Comparison of ENCODE assay signal across 23 cellular contexts in genomic region chr22:48960981-48961655, GRCh38.
DNase-seq lines count a peak whose midpoint lies in the region; ATAC-seq, FAIRE-seq and TF ChIP-seq lines count a peak whose summit lies in the region.
"Had no signal": no experiment of that assay in that cellular context is flagged by ENCODE, and none has a peak within 500 bp of the region (broad histone marks: within the 10 kb centered on the region; RNA-seq: fewer than 3 reads in every experiment).

No MANE protein-coding gene starts in this region.

- TF ChIP-seq CTCF in right lobe of liver (IDR thresholded peaks at IDR 0.05) = no peak
- no peak for TF ChIP-seq CTCF in HepG2 (CRISPR knock-in tag; IDR thresholded peaks at IDR 0.05)
- TF ChIP-seq CTCF in H1 (IDR thresholded peaks at IDR 0.05; ENCODE audit: control extremely low read depth in 1 of 3, insufficient read depth in 1 of 3, low read depth in 1 of 3, low read length in 3 of 3) = no peak

- H3K18ac ChIP-seq in H1 (ENCODE audit: extremely low read depth, low read length) = no peak overlapping the region

- no peak overlapping the region for H4K5ac ChIP-seq in H1 (ENCODE audit: insufficient read length, low read depth, low read length)

- H3K14ac ChIP-seq in H1 (ENCODE audit: insufficient read length) = no peak overlapping the region

- H3K27ac ChIP-seq in right lobe of liver (no peak overlapping the region), HepG2 (ENCODE audit: extremely low read length, insufficient read depth, low read length) (no peak overlapping the region), H1 (ENCODE audit: low read depth, low read length) (no peak overlapping the region)
- H3K27ac ChIP-seq: epithelial cell of prostate, left lung, SK-N-MC, vagina had no signal

- TF ChIP-seq EP300 in HepG2 (IDR thresholded peaks at IDR 0.05; ENCODE audit: low read depth in 2 of 2, low read length in 2 of 2) (no peak), HepG2 (CRISPR knock-in tag; IDR thresholded peaks at IDR 0.05; ENCODE audit: borderline replicate concordance) (no peak), H1 (IDR thresholded peaks at IDR 0.05; ENCODE audit: borderline replicate concordance in 1 of 2, low read depth in 2 of 2, low read length in 2 of 2) (no peak)

- H3K27me3 ChIP-seq in right lobe of liver (no peaks in the 10 kb centered on the region), HepG2 (ENCODE audit: control insufficient read depth in 1 of 2, insufficient read depth in 2 of 2, low read length in 2 of 2) (peaks cover 2 to 26% of the 10 kb centered on the region in 2 experiments; a peak in 3 of 5 replicates), H1 (replicated peaks in 1 of 4; ENCODE audit: control insufficient read depth in 3 of 4, extremely low read depth in 1 of 4, insufficient read depth in 3 of 4, low read length in 3 of 4) (no peaks in the 10 kb centered on the region)
- H3K27me3 ChIP-seq: MG63, vagina had no signal

- TF ChIP-seq RAD21 in HepG2 (CRISPR knock-in tag; IDR thresholded peaks at IDR 0.05) = no peak
- TF ChIP-seq RAD21 in H1 (IDR thresholded peaks at IDR 0.05 in 1 of 2, conservative IDR thresholded peaks at IDR 0.05 in 1 of 2; ENCODE audit: low read depth in 2 of 2, low read length in 2 of 2) = no peak

- in situ Hi-C loops in HepG2 (cut with HindIII; ENCODE audit: extremely low pct_ligation_motif_present, low pct_unique_long_range_greater_than_20kb) = no loop called here

- no peak overlapping the region for H3K4ac ChIP-seq in H1 (replicated peaks; ENCODE audit: insufficient read length, low read depth, low read length)

- ATAC-seq in right lobe of liver = no peak
- no peak for ATAC-seq in HepG2
- no peak for ATAC-seq in HG03139 (IDR thresholded peaks at IDR 0.05; ENCODE audit: unreplicated experiment)
- ATAC-seq: HCT116, K562, left lung had no signal

- DNase-seq in right lobe of liver = peak in 2 of 3 donors; percentile 13 to 22
- no peak for DNase-seq in HepG2 (ENCODE audit: low spot score)
- peak in 1 of 2 experiments; percentile 43 for DNase-seq in H1 (ENCODE audit: low read depth in 1 of 2, low spot score in 2 of 2)
- peak; percentile 22 for DNase-seq in posterior vena cava (ENCODE audit: low spot score)
- no peak for DNase-seq in NCI-H1694 (lab: John Stamatoyannopoulos, UW)
- no peak for DNase-seq in NOMO-1 treated with DMSO at 0.1 percent for 48 hours (lab: John Stamatoyannopoulos, UW; ENCODE audit: unreplicated experiment)
- no peak for DNase-seq in effector CD8-positive, alpha-beta T cell (lab: John Stamatoyannopoulos, UW)
- DNase-seq: activated CD4-positive, alpha-beta T cell treated with anti-CD3 and anti-CD28 coated beads, Interleukin-2, amount 10 ng/mL, durations not matched to agents 24 days and 14 days; activated naive CD4-positive, alpha-beta T cell treated with anti-CD3 and anti-CD28 coated beads, Interleukin-2, amount 50 U/mL, for 16 hours; caudate nucleus; DMS 273 treated with DMSO at 0.1 percent for 48 hours; MG63; NCI-H1436; NCI-H2171; NCI-H524; T-helper 2 cell had no signal

- no peak overlapping the region for H2BK20ac ChIP-seq in H1 (ENCODE audit: low read length)

- peaks cover 10% of the 10 kb centered on the region; the same call in 1 of the 2 replicates for H3K23me2 ChIP-seq in H1 (ENCODE audit: low read depth, low read length)

- BruUV-seq in HepG2 (replicated peaks; lab: Mats Ljungman, UMichigan) = no TSS peak

- no peak overlapping the region for H3K9ac ChIP-seq in HepG2 (ENCODE audit: insufficient read depth, low read depth, low read length)
- H3K9ac ChIP-seq in H1 (replicated peaks in 1 of 4; ENCODE audit: extremely low read depth in 1 of 4, low read depth in 3 of 4, low read length in 3 of 4) = no peak overlapping the region

- H3K4me3 ChIP-seq in right lobe of liver (no peak overlapping the region), HepG2 (replicated peaks in 1 of 3; ENCODE audit: insufficient read depth in 1 of 3, low read depth in 2 of 3, low read length in 3 of 3) (no peak overlapping the region), H1 (ENCODE audit: extremely low read depth in 1 of 4, insufficient read depth in 2 of 4, low read depth in 3 of 4, low read length in 4 of 4) (no peak overlapping the region)
- H3K4me3 ChIP-seq: K562, left lung, MG63, SK-N-MC, vagina had no signal

- whole genome bisulfite sequencing in right lobe of liver (ENCODE audit: insufficient coverage, low coverage, low lambda C conversion rate, missing lambda C conversion rate) = 49% methylated on average over 4 of the region's 9 CpGs
- WGBS in HepG2 (ENCODE audit: low lambda C conversion rate) = 33% methylated on average over 7 of the region's 9 CpGs
- WGBS in H1 (ENCODE audit: extremely low coverage in 1 of 2, insufficient coverage in 1 of 2, insufficient read length in 1 of 2, insufficient replicate concordance in 2 of 2, low coverage in 1 of 2, low lambda C conversion rate in 2 of 2, missing lambda C conversion rate in 1 of 2), 2 experiments = 76% methylated on average over 9 of the region's 9 CpGs; no CpG with 5 or more reads in 1 of the 2 experiments

- intact Hi-C loops in right lobe of liver (cut with DNase I) = no loop called here
- intact Hi-C loops in HepG2 (cut with micrococcal nuclease; ENCODE audit: unreplicated experiment) = no loop called here
- intact Hi-C loops in posterior vena cava (cut with DNase I) = no loop called here

- H2BK12ac ChIP-seq in H1 (ENCODE audit: low read depth, low read length) = peak overlapping the region; percentile 32; the same call in 1 of the 2 replicates

- no peak overlapping the region for H2BK5ac ChIP-seq in H1 (ENCODE audit: low read depth, low read length)

- no peak for FAIRE-seq in HepG2 (lab: Jason Lieb, UNC)
- FAIRE-seq in H1 (lab: Jason Lieb, UNC) = no peak
- FAIRE-seq: K562 had no signal

- no peak overlapping the region for H3K56ac ChIP-seq in H1 (replicated peaks; ENCODE audit: insufficient read length, low read depth, low read length)

- no peaks in the 10 kb centered on the region for H3K9me3 ChIP-seq in right lobe of liver
- H3K9me3 ChIP-seq in HepG2 (ENCODE audit: low read length) = no peaks in the 10 kb centered on the region
- H3K9me3 ChIP-seq in H1 (ENCODE audit: insufficient read depth in 2 of 2, low read depth in 1 of 2, low read length in 1 of 2) = no peaks in the 10 kb centered on the region
- H3K9me3 ChIP-seq: MG63, vagina had no signal

- no peak overlapping the region for H2AFZ ChIP-seq in HepG2 (ENCODE audit: low read length)
- H2AFZ ChIP-seq in H1 (ENCODE audit: low read length) = no peak overlapping the region

- CTCF ChIA-PET in HepG2 (lab: Yijun Ruan, JAX; ENCODE audit: low intra/inter-chr PET ratio, low total read pairs) = no interaction called here
- CTCF ChIA-PET in H1 (lab: Charles Lee; ENCODE audit: partially characterized antibody) = interaction anchor here (1.4 kb wide), 1 partner anchor 17 kb away, joined by 3 read pairs; no protein-coding TSS in a partner anchor

- TF ChIP-seq POLR2A in right lobe of liver (IDR thresholded peaks at IDR 0.05) (no peak), HepG2 (IDR thresholded peaks at IDR 0.05; ENCODE audit: insufficient read depth in 1 of 2, low read depth in 2 of 2, low read length in 2 of 2) (no peak), H1 (IDR thresholded peaks at IDR 0.05; ENCODE audit: control extremely low read depth in 1 of 2, low read depth in 2 of 2, low read length in 2 of 2) (no peak)

- POLR2A ChIA-PET in HepG2 (lab: Yijun Ruan, JAX) (no interaction called here), H1 (lab: Charles Lee; ENCODE audit: partially characterized antibody) (no interaction called here)

- H4K8ac ChIP-seq in H1 (ENCODE audit: extremely low read depth, insufficient read depth, low read length) = no peak overlapping the region

- H4K20me1 ChIP-seq in HepG2 (ENCODE audit: insufficient read depth, low read length) = no peaks in the 10 kb centered on the region
- H4K20me1 ChIP-seq in H1 (replicated peaks in 1 of 2; ENCODE audit: control insufficient read depth in 1 of 2, insufficient read depth in 2 of 2, low read length in 2 of 2) = peaks cover 0 to 8% of the 10 kb centered on the region in 2 experiments

- H2BK15ac ChIP-seq in H1 (ENCODE audit: low read length) = no peak overlapping the region; the same call in 1 of the 2 replicates

- 0 out of 2 replicates have a peak overlapping the region, but pooled peaks have one; percentile 61 for H2AK5ac ChIP-seq in H1 (ENCODE audit: low read depth, low read length)

- H3K4me1 ChIP-seq in right lobe of liver = no peaks in the 10 kb centered on the region
- H3K4me1 ChIP-seq in HepG2 (ENCODE audit: insufficient read depth, low read length) = no peaks in the 10 kb centered on the region
- peaks cover 2 to 8% (median 5%) of the 10 kb centered on the region in 4 experiments; a peak in 5 of 7 replicates for H3K4me1 ChIP-seq in H1 (replicated peaks in 1 of 4; ENCODE audit: control insufficient read depth in 3 of 4, insufficient read depth in 4 of 4, low read length in 3 of 4)
- H3K4me1 ChIP-seq: left lung, vagina had no signal

- H3K79me2 ChIP-seq in HepG2 (ENCODE audit: insufficient read depth, low read length) (no peaks in the 10 kb centered on the region), H1 (ENCODE audit: control insufficient read depth in 1 of 2, insufficient read depth in 2 of 2, low read length in 2 of 2) (no peaks in the 10 kb centered on the region)

- H2BK120ac ChIP-seq in H1 (replicated peaks; ENCODE audit: low read depth, low read length) = no peak overlapping the region

- H3K4me2 ChIP-seq in HepG2 (ENCODE audit: low read depth, low read length) (no peak overlapping the region), H1 (ENCODE audit: insufficient read depth in 1 of 2, low read depth in 2 of 2, low read length in 2 of 2) (0 out of 4 replicates have a peak overlapping the region, but pooled peaks of 1 of the 2 experiments have one; percentile 23)

- H4K91ac ChIP-seq in H1 (replicated peaks; ENCODE audit: insufficient read length, low read length) = no peak overlapping the region

- H3K23ac ChIP-seq in H1 (ENCODE audit: insufficient read length) = no peak overlapping the region

- H3K79me1 ChIP-seq in H1 (ENCODE audit: low read depth, low read length) = no peaks in the 10 kb centered on the region

- H3K36me3 ChIP-seq in right lobe of liver (no peaks in the 10 kb centered on the region), HepG2 (replicated peaks in 1 of 2; ENCODE audit: control insufficient read depth in 1 of 2, insufficient read depth in 2 of 2, low read length in 2 of 2) (no peaks in the 10 kb centered on the region), H1 (ENCODE audit: control insufficient read depth in 2 of 4, insufficient read depth in 4 of 4, low read length in 3 of 4) (no peaks in the 10 kb centered on the region; a peak in 1 of 8 replicates)
- H3K36me3 ChIP-seq: left lung, MG63, vagina had no signal

TF ChIP-seq in HepG2, 621 proteins besides CTCF, POLR2A, EP300 and RAD21 (continues in another document):
- no peak for TF ChIP-seq ONECUT2 (CRISPR knock-in tag; IDR thresholded peaks at IDR 0.05)
- TF ChIP-seq ZFP36 (IDR thresholded peaks at IDR 0.05; ENCODE audit: borderline replicate concordance, low read depth, low read length, partially characterized antibody) = no peak
- TF ChIP-seq XBP1 (CRISPR knock-in tag; IDR thresholded peaks at IDR 0.05) = no peak

TF ChIP-seq in H1, 55 proteins besides CTCF, POLR2A, EP300 and RAD21 (continues in another document):
- TF ChIP-seq HDAC2 (IDR thresholded peaks at IDR 0.05; ENCODE audit: borderline replicate concordance in 1 of 2, low read depth in 2 of 2, low read length in 2 of 2) (no peak), EZH2 (IDR thresholded peaks at IDR 0.05; ENCODE audit: low read depth, low read length, severe bottlenecking) (no peak), CBX8 (IDR thresholded peaks at IDR 0.05; ENCODE audit: borderline replicate concordance, low read depth, low read length) (no peak)

Comparison
In these comparisons a context has a peak if more than half of its experiments do, and no peak if none do; other contexts are left out.
1. DNase-seq: peak in right lobe of liver (2 of 3) and posterior vena cava (single experiment); none in HepG2 (single experiment), NCI-H1694 (single experiment), NOMO-1 treated with DMSO at 0.1 percent for 48 hours (single experiment) and effector CD8-positive, alpha-beta T cell (single experiment).